9 cellular contexts compared by ENCODE assay signal in genomic region chr13:46894534-46894906, GRCh38. TPM values are rescaled to one million over a fixed set of nuclear protein-coding genes. Genes with fewer than 3 reads are reported as not detected.
DNase-seq lines count a peak whose midpoint lies in the region; ATAC-seq and TF ChIP-seq lines count a peak whose summit lies in the region.
"Had no signal": no experiment of that assay in that cellular context is flagged by ENCODE, and none has a peak within 500 bp of the region (broad histone marks: within the 10 kb centered on the region; RNA-seq: fewer than 3 reads in every experiment).

No MANE protein-coding gene starts in this region.

- peak overlapping the region; percentile 94 for H2AFZ ChIP-seq in osteoblast (ENCODE audit: low read length)

- H3K9me3 Mint-ChIP-seq in endodermal cell, result no peaks in the 10 kb centered on the region

- no peak overlapping the region for H3K27ac Mint-ChIP-seq in endodermal cell

- H3K79me2 ChIP-seq in osteoblast (ENCODE audit: insufficient read depth, low read length), result no peaks in the 10 kb centered on the region

- H3K4me1 Mint-ChIP-seq in endodermal cell, result peaks cover 7% of the 10 kb centered on the region

- DNase-seq in EH (ENCODE audit: low read depth) (peak; percentile 23), LHCN-M2 (ENCODE audit: low read depth) (peak; percentile 49), endodermal cell (no peak), osteoblast (ENCODE audit: insufficient read length, low spot score, missing footprints) (no peak), GOT3 (lab: John Stamatoyannopoulos, UW) (no peak), NCI-H446 (lab: John Stamatoyannopoulos, UW) (no peak)
- DNase-seq in central memory CD4-positive, alpha-beta T cell, result no peak

- H3K4me3 Mint-ChIP-seq in endodermal cell, result peak overlapping the region; percentile 61

- peaks cover 33% of the 10 kb centered on the region for H3K27me3 Mint-ChIP-seq in endodermal cell (ENCODE audit: insufficient read depth)

- TF ChIP-seq CTCF in endodermal cell (conservative IDR thresholded peaks at IDR 0.05) (no peak), osteoblast (IDR thresholded peaks at IDR 0.05; ENCODE audit: extremely low read depth, low read depth, low read length) (no peak)

- peak overlapping the region; percentile 94 for H3K4me2 ChIP-seq in osteoblast (ENCODE audit: insufficient read depth, low read length)

- no peaks in the 10 kb centered on the region for H4K20me1 ChIP-seq in osteoblast (ENCODE audit: insufficient read depth, low read length)

- H3K9ac ChIP-seq in endodermal cell (ENCODE audit: extremely low read depth, low read length, poor library complexity, severe bottlenecking), result no peak overlapping the region

- ATAC-seq in HG02970 (IDR thresholded peaks at IDR 0.05; ENCODE audit: low FRiP score, unreplicated experiment), result no peak

- H3K4me1 ChIP-seq in endodermal cell (ENCODE audit: control insufficient read depth, insufficient read depth, low read length), result no peaks in the 10 kb centered on the region
- H3K4me1 ChIP-seq in osteoblast (ENCODE audit: insufficient read depth, low read length), result peaks cover 15% of the 10 kb centered on the region

- H3K27ac ChIP-seq in endodermal cell (ENCODE audit: low read depth, low read length) (no peak overlapping the region), osteoblast (ENCODE audit: low read depth, low read length) (no peak overlapping the region)
- H3K27ac ChIP-seq: VCaP had no signal

- no peaks in the 10 kb centered on the region for H3K9me3 ChIP-seq in endodermal cell (ENCODE audit: control insufficient read depth, low read length)
- H3K9me3 ChIP-seq in osteoblast (ENCODE audit: low read depth, low read length), result no peaks in the 10 kb centered on the region

- H3K36me3 ChIP-seq in endodermal cell (ENCODE audit: control insufficient read depth, insufficient read depth, low read length) (no peaks in the 10 kb centered on the region), osteoblast (ENCODE audit: insufficient read depth, low read length) (no peaks in the 10 kb centered on the region)

- H3K4me3 ChIP-seq in endodermal cell (ENCODE audit: low read length) (peak overlapping the region; percentile 79), osteoblast (ENCODE audit: insufficient read depth, low read length) (peak overlapping the region; percentile 78)

- H3K36me3 Mint-ChIP-seq in endodermal cell (ENCODE audit: low read depth), result no peaks in the 10 kb centered on the region

- H3K27me3 ChIP-seq in endodermal cell (ENCODE audit: control insufficient read depth, insufficient read depth, low read length, poor library complexity, severe bottlenecking) (peaks cover 25% of the 10 kb centered on the region), osteoblast (ENCODE audit: insufficient read depth, low read length) (peaks cover 29% of the 10 kb centered on the region)

RNA-seq across cellular contexts. Expression of gene HTR2A, which starts 2.3 kb away (rescaled TPM):
- total RNA-seq in LHCN-M2 (2014; rRNA removed) (0.34 and 2.2 TPM in 2 replicates), endodermal cell (not detected), osteoblast (under 0.01 TPM in 2 replicates)
- 0.07 TPM for polyA plus RNA-seq in LHCN-M2 (2012)
- 0.50 TPM for polyA plus RNA-seq in endodermal cell (2013, experiment 1 of 2)
- 0.29 TPM for polyA plus RNA-seq in endodermal cell (2013, experiment 2 of 2)

Comparison
In these comparisons a context has a peak if more than half of its experiments do, and no peak if none do; other contexts are left out.
1. DNase-seq: peak in EH (single experiment) and LHCN-M2 (single experiment); none in endodermal cell (single experiment), osteoblast (single experiment), GOT3 (single experiment), central memory CD4-positive, alpha-beta T cell (single experiment) and NCI-H446 (0 of 2).